In the genomic region with DNA sequence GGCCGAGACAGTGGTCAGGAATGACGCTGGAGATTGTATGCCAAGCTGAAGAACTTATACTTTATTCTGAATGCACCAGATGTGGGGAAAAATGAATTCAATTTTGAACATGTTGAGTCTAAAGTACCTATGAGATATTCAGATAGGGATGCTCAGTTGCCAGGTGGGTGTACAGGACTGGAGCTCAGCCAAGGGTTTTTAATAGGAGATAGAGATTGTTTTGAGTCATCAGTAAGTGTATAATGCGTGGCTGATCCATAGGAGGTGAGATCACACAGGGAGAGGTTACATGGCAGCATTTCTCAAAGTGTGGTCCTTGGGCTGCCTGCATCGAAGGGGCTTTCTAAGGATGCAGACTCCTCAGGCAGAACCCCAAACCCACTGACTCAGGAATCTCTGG, we compare ENCODE assay signal across 18 cellular contexts. TPM values are rescaled to one million over a fixed set of nuclear protein-coding genes. Genes with fewer than 3 reads are reported as not detected.
DNase-seq lines count a peak whose midpoint lies in the region; ATAC-seq, FAIRE-seq and TF ChIP-seq lines count a peak whose summit lies in the region.
"Had no signal": no experiment of that assay in that cellular context is flagged by ENCODE, and none has a peak within 500 bp of the region (broad histone marks: within the 10 kb centered on the region; RNA-seq: fewer than 3 reads in every experiment).

No MANE protein-coding gene starts in this region.

- intact Hi-C loops in activated CD8-positive, alpha-beta T cell treated with anti-CD3 and anti-CD28 coated beads for 36 hours (cut with micrococcal nuclease), result no loop called here

- no peak overlapping the region for H3K9ac ChIP-seq in keratinocyte (ENCODE audit: control insufficient read depth, extremely low read depth, insufficient read depth, low read length)

- no peaks in the 10 kb centered on the region for H3K79me2 ChIP-seq in keratinocyte (ENCODE audit: control insufficient read depth, insufficient read depth, low read length)

- H3K36me3 Mint-ChIP-seq in activated CD8-positive, alpha-beta T cell treated with anti-CD3 and anti-CD28 coated beads for 36 hours (ENCODE audit: low read depth), result no peaks in the 10 kb centered on the region
- H3K36me3 Mint-ChIP-seq in activated CD8-positive, alpha-beta T cell treated with anti-CD3 and anti-CD28 coated beads, Interleukin-2, amount 10 ng/mL, durations not matched to agents 7 days and 5 days (ENCODE audit: low read depth), result no peaks in the 10 kb centered on the region

- peaks cover 22% of the 10 kb centered on the region for H3K4me1 ChIP-seq in keratinocyte (ENCODE audit: control insufficient read depth, extremely low read depth, insufficient read depth, low read length)

- peak; percentile 34 for ATAC-seq in activated CD8-positive, alpha-beta T cell treated with anti-CD3 and anti-CD28 coated beads for 36 hours
- ATAC-seq in activated CD8-positive, alpha-beta T cell treated with anti-CD3 and anti-CD28 coated beads, Interleukin-2, amount 10 ng/mL, durations not matched to agents 7 days and 5 days, result no peak
- ATAC-seq: Right ventricle myocardium inferior had no signal

- H3K4me2 ChIP-seq in keratinocyte (ENCODE audit: control insufficient read depth, extremely low read depth, insufficient read depth, low read depth, low read length), result no peak overlapping the region

- no peaks in the 10 kb centered on the region for H3K9me1 ChIP-seq in keratinocyte (ENCODE audit: control insufficient read depth, extremely low read depth, insufficient read depth, low read length)

- H3K27ac ChIP-seq in VCaP, result peak overlapping the region; percentile 27; the same call in 1 of the 2 replicates
- no peak overlapping the region for H3K27ac ChIP-seq in keratinocyte (ENCODE audit: control insufficient read depth, insufficient read depth, low read length)

- dilution Hi-C loops in keratinocyte (cut with MboI; ENCODE audit: extremely low pct_ligation_motif_present, low sequenced_read_pairs), result no loop called here

- peaks cover 18% of the 10 kb centered on the region for H3K27me3 Mint-ChIP-seq in activated CD8-positive, alpha-beta T cell treated with anti-CD3 and anti-CD28 coated beads for 36 hours
- H3K27me3 Mint-ChIP-seq in activated CD8-positive, alpha-beta T cell treated with anti-CD3 and anti-CD28 coated beads, Interleukin-2, amount 10 ng/mL, durations not matched to agents 7 days and 5 days (ENCODE audit: low read depth), result peaks cover 9% of the 10 kb centered on the region

- no peaks in the 10 kb centered on the region for H3K27me3 ChIP-seq in keratinocyte (ENCODE audit: control insufficient read depth, extremely low read depth, insufficient read depth, low read length)

- CTCF ChIA-PET in activated CD8-positive, alpha-beta T cell treated with anti-CD3 and anti-CD28 coated beads for 36 hours (lab: Charles Lee), result interaction anchor here (0.6 to 12.2 kb wide), 2 partner anchors 138 to 153 kb away, joined by 3 to 62 read pairs; no protein-coding TSS in a partner anchor
- CTCF ChIA-PET in activated CD8-positive, alpha-beta T cell treated with anti-CD3 and anti-CD28 coated beads, Interleukin-2, amount 10 ng/mL, durations not matched to agents 7 days and 5 days (lab: Charles Lee), result interaction anchor here (0.7 to 5.4 kb wide), 5 partner anchors 11 to 183 kb away, joined by 3 to 24 read pairs (median 5); no protein-coding TSS in a partner anchor

- no peaks in the 10 kb centered on the region for H3K36me3 ChIP-seq in keratinocyte (ENCODE audit: control insufficient read depth in 2 of 2, extremely low read depth in 1 of 2, insufficient read depth in 2 of 2, low read length in 2 of 2)

- H3K4me3 ChIP-seq in keratinocyte (ENCODE audit: control insufficient read depth in 2 of 3, extremely low read depth in 1 of 3, insufficient read depth in 2 of 3, low read depth in 1 of 3, low read length in 3 of 3), result no peak overlapping the region

- H4K20me1 ChIP-seq in keratinocyte (ENCODE audit: control insufficient read depth, extremely low read depth, insufficient read depth, low read length), result no peaks in the 10 kb centered on the region

- DNase-seq in activated CD8-positive, alpha-beta T cell treated with anti-CD3 and anti-CD28 coated beads for 36 hours, result no peak
- no peak for DNase-seq in activated CD8-positive, alpha-beta T cell treated with anti-CD3 and anti-CD28 coated beads, Interleukin-2, amount 10 ng/mL, durations not matched to agents 7 days and 5 days
- DNase-seq in NCI-H345 treated with DMSO at 0.1 percent for 48 hours (lab: John Stamatoyannopoulos, UW; ENCODE audit: unreplicated experiment) (peak; percentile 8), keratinocyte (ENCODE audit: low read depth, low spot score) (no peak), hippocampal formation (lab: John Stamatoyannopoulos, UW) (no peak), AML-193 (lab: John Stamatoyannopoulos, UW) (no peak), NCI-H1694 treated with DMSO at 0.1 percent for 48 hours (lab: John Stamatoyannopoulos, UW) (no peak)
- DNase-seq: EL, H7, IMR-90, Karpas-422, MM.1S, NCI-H1092 treated with DMSO at 0.1 percent for 48 hours, NCI-H187, NCI-H524 treated with DMSO at 0.1 percent for 48 hours had no signal

- no peak overlapping the region for H3K27ac Mint-ChIP-seq in activated CD8-positive, alpha-beta T cell treated with anti-CD3 and anti-CD28 coated beads for 36 hours
- H3K27ac Mint-ChIP-seq in activated CD8-positive, alpha-beta T cell treated with anti-CD3 and anti-CD28 coated beads, Interleukin-2, amount 10 ng/mL, durations not matched to agents 7 days and 5 days, result no peak overlapping the region
- H3K27ac Mint-ChIP-seq: CD14-positive monocyte had no signal

- POLR2A ChIA-PET in activated CD8-positive, alpha-beta T cell treated with anti-CD3 and anti-CD28 coated beads for 36 hours (lab: Charles Lee), result no interaction called here
- POLR2A ChIA-PET in activated CD8-positive, alpha-beta T cell treated with anti-CD3 and anti-CD28 coated beads, Interleukin-2, amount 10 ng/mL, durations not matched to agents 7 days and 5 days (lab: Charles Lee), result no interaction called here

- H3K4me3 Mint-ChIP-seq in activated CD8-positive, alpha-beta T cell treated with anti-CD3 and anti-CD28 coated beads for 36 hours, result no peak overlapping the region
- no peak overlapping the region for H3K4me3 Mint-ChIP-seq in activated CD8-positive, alpha-beta T cell treated with anti-CD3 and anti-CD28 coated beads, Interleukin-2, amount 10 ng/mL, durations not matched to agents 7 days and 5 days
- H3K4me3 Mint-ChIP-seq: CD14-positive monocyte had no signal

- no peaks in the 10 kb centered on the region for H3K4me1 Mint-ChIP-seq in activated CD8-positive, alpha-beta T cell treated with anti-CD3 and anti-CD28 coated beads for 36 hours (ENCODE audit: low read depth)
- H3K4me1 Mint-ChIP-seq in activated CD8-positive, alpha-beta T cell treated with anti-CD3 and anti-CD28 coated beads, Interleukin-2, amount 10 ng/mL, durations not matched to agents 7 days and 5 days (ENCODE audit: low read depth), result no peaks in the 10 kb centered on the region
- H3K4me1 Mint-ChIP-seq: CD14-positive monocyte had no signal

- no peak overlapping the region for H2AFZ ChIP-seq in keratinocyte (ENCODE audit: control insufficient read depth, low read length)

- H3K9me3 Mint-ChIP-seq in activated CD8-positive, alpha-beta T cell treated with anti-CD3 and anti-CD28 coated beads for 36 hours, result no peaks in the 10 kb centered on the region
- no peaks in the 10 kb centered on the region for H3K9me3 Mint-ChIP-seq in activated CD8-positive, alpha-beta T cell treated with anti-CD3 and anti-CD28 coated beads, Interleukin-2, amount 10 ng/mL, durations not matched to agents 7 days and 5 days (ENCODE audit: insufficient read depth)

- TF ChIP-seq CTCF in activated CD8-positive, alpha-beta T cell treated with anti-CD3 and anti-CD28 coated beads for 36 hours (IDR thresholded peaks at IDR 0.05), result no peak
- TF ChIP-seq CTCF in VCaP (conservative IDR thresholded peaks at IDR 0.05) (no peak), keratinocyte (optimal IDR thresholded peaks at IDR 0.05 in 1 of 3, IDR thresholded peaks at IDR 0.05 in 1 of 3, conservative IDR thresholded peaks at IDR 0.05 in 1 of 3; ENCODE audit: extremely low read depth in 1 of 3, insufficient read depth in 2 of 3, low read length in 3 of 3) (no peak)

- no peaks in the 10 kb centered on the region for H3K9me3 ChIP-seq in keratinocyte (ENCODE audit: control insufficient read depth, low read depth, low read length)

- FAIRE-seq in keratinocyte (lab: Jason Lieb, UNC), result peak; percentile 29

RNA-seq across cellular contexts. Expression of a gene that starts 6.8 kb away (rescaled TPM):
- total RNA-seq in activated CD8-positive, alpha-beta T cell treated with anti-CD3 and anti-CD28 coated beads for 36 hours, result 10 to 100 TPM; 17.3 to 17.6 TPM
- total RNA-seq in activated CD8-positive, alpha-beta T cell treated with anti-CD3 and anti-CD28 coated beads, Interleukin-2, amount 10 ng/mL, durations not matched to agents 7 days and 5 days, result 10 to 100 TPM; 17.0 to 17.2 TPM
- polyA plus RNA-seq in keratinocyte, result 4.5 to 13.9 TPM (median 5.8 TPM) in 3 replicates
- 9.9 TPM for polyA plus RNA-seq in keratinocyte (2011; ENCODE audit: low read depth)
- polyA plus RNA-seq in keratinocyte (2011; cell fraction: cytosol; rRNA removed), result 8.1 and 8.9 TPM in 2 replicates
- polyA plus RNA-seq in keratinocyte (2011; cell fraction: nucleus; rRNA removed), result 26.2 and 27.3 TPM in 2 replicates
- polyA plus RNA-seq in keratinocyte (2012; ENCODE audit: low replicate concordance), result 8.4 and 12.3 TPM in 2 replicates
- 21.2 to 96.1 TPM (median 23.9 TPM) in 3 replicates for polyA minus RNA-seq in keratinocyte
- polyA minus RNA-seq in keratinocyte (2011; cell fraction: cytosol; rRNA and poly(A)+ RNA removed), result 12.5 TPM
- 15.4 and 29.2 TPM in 2 replicates for polyA minus RNA-seq in keratinocyte (2011; cell fraction: nucleus; rRNA and poly(A)+ RNA removed)

RNA-seq across cellular contexts. Expression of a gene that starts 44.4 kb away (rescaled TPM):
- 1 to 10 TPM; 1.5 to 2.1 TPM for total RNA-seq in activated CD8-positive, alpha-beta T cell treated with anti-CD3 and anti-CD28 coated beads for 36 hours
- 1 to 10 TPM; 1.6 to 2.0 TPM for total RNA-seq in activated CD8-positive, alpha-beta T cell treated with anti-CD3 and anti-CD28 coated beads, Interleukin-2, amount 10 ng/mL, durations not matched to agents 7 days and 5 days
- polyA plus RNA-seq in keratinocyte, result 1.8 to 3.7 TPM (median 2.9 TPM) in 3 replicates
- polyA plus RNA-seq in keratinocyte (2011; ENCODE audit: low read depth), result 1.0 TPM
- 1.2 and 1.8 TPM in 2 replicates for polyA plus RNA-seq in keratinocyte (2011; cell fraction: cytosol; rRNA removed)
- polyA plus RNA-seq in keratinocyte (2011; cell fraction: nucleus; rRNA removed), result 5.5 and 5.7 TPM in 2 replicates
- polyA plus RNA-seq in keratinocyte (2012; ENCODE audit: low replicate concordance), result 0.52 and 2.4 TPM in 2 replicates
- polyA minus RNA-seq in keratinocyte, result 0.40 to 4.1 TPM (median 3.6 TPM) in 3 replicates
- polyA minus RNA-seq in keratinocyte (2011; cell fraction: cytosol; rRNA and poly(A)+ RNA removed), result not detected
- 0.93 and 1.2 TPM in 2 replicates for polyA minus RNA-seq in keratinocyte (2011; cell fraction: nucleus; rRNA and poly(A)+ RNA removed)
